In genomic region chr17:38897671-38898290, GRCh38 we compare ENCODE assay signal across 8 cellular contexts. TPM values are rescaled to one million over a fixed set of nuclear protein-coding genes. Genes with fewer than 3 reads are reported as not detected.
A peak's percentile ranks its signal among the peaks of the same experiment; 100 is the strongest.
DNase-seq lines count a peak whose midpoint lies in the region; ATAC-seq and TF ChIP-seq lines count a peak whose summit lies in the region.

No MANE protein-coding gene starts in this region.

- TF ChIP-seq CTCF in IMR-90 (conservative IDR thresholded peaks at IDR 0.05; ENCODE audit: low read depth, low read length): no peak
- no peak for TF ChIP-seq CTCF in foreskin keratinocyte (conservative IDR thresholded peaks at IDR 0.05)

- peaks cover 70% of the 10 kb centered on the region for H3K36me3 ChIP-seq in IMR-90 (ENCODE audit: control insufficient read depth, insufficient read depth, low read length)

- H3K9ac ChIP-seq in IMR-90 (ENCODE audit: low read depth, low read length): no peak overlapping the region

- 0 out of 2 replicates have a peak overlapping the region, but pooled peaks have one; percentile 31 for H3K23ac ChIP-seq in IMR-90 (ENCODE audit: low read depth, low read length)

- 95% methylated on average over 7 of the region's 12 CpGs; no CpG with 5 or more reads in 1 of the 2 experiments for WGBS in IMR-90 (ENCODE audit: extremely low coverage in 2 of 2, insufficient read length in 1 of 2), 2 experiments

- no peak overlapping the region for H2BK120ac ChIP-seq in IMR-90 (ENCODE audit: low read depth, low read length)

- H3K56ac ChIP-seq in IMR-90 (ENCODE audit: extremely low read depth, insufficient read depth, low read length): no peak overlapping the region

- no peak overlapping the region for H3K4me3 ChIP-seq in IMR-90 (ENCODE audit: insufficient read depth, low read depth, low read length)

- peaks cover 97% of the 10 kb centered on the region for H4K20me1 ChIP-seq in IMR-90 (ENCODE audit: insufficient read depth, low read length)

- H3K4ac ChIP-seq in IMR-90 (ENCODE audit: low read depth, low read length): no peak overlapping the region; the same call in 1 of the 2 replicates

- H3K79me1 ChIP-seq in IMR-90 (ENCODE audit: low read depth in 1 of 2, low read length in 2 of 2): peaks cover 43 to 93% of the 10 kb centered on the region in 2 experiments

- H4K91ac ChIP-seq in IMR-90 (ENCODE audit: insufficient read depth, low read depth, low read length): no peak overlapping the region

- peaks cover 36% of the 10 kb centered on the region for H3K36me3 Mint-ChIP-seq in activated T-helper 1 cell treated with anti-CD3 and anti-CD28 coated beads, Interleukin-12 subunit alpha, Interleukin-12 subunit beta, Interleukin-2, Interleukin-4 antibody, amounts not matched to agents 30 ng/mL and 10 ng/mL and 1 ng/mL, durations not matched to agents 14 hours and 24 hours and 36 hours (ENCODE audit: low read depth)

- no peak overlapping the region for H3K18ac ChIP-seq in IMR-90 (ENCODE audit: low read depth, low read length)

- peak overlapping the region; percentile 19 for H2AFZ ChIP-seq in IMR-90 (replicated peaks; ENCODE audit: low read length, poor library complexity)

- intact Hi-C loops in IMR-90 (cut with micrococcal nuclease): no loop called here
- intact Hi-C loops in activated T-helper 1 cell treated with anti-CD3 and anti-CD28 coated beads, Interleukin-12 subunit alpha, Interleukin-12 subunit beta, Interleukin-2, Interleukin-4 antibody, amounts not matched to agents 30 ng/mL and 10 ng/mL and 1 ng/mL, durations not matched to agents 14 hours and 24 hours and 36 hours (cut with micrococcal nuclease): loop anchor here (1.0 to 2.0 kb wide), 4 partner anchors 15 to 44 kb away; partner anchors contain the start of gene RPL23

- peaks cover 52% of the 10 kb centered on the region for H3K4me1 Mint-ChIP-seq in activated T-helper 1 cell treated with anti-CD3 and anti-CD28 coated beads, Interleukin-12 subunit alpha, Interleukin-12 subunit beta, Interleukin-2, Interleukin-4 antibody, amounts not matched to agents 30 ng/mL and 10 ng/mL and 1 ng/mL, durations not matched to agents 14 hours and 24 hours and 36 hours (ENCODE audit: low read depth)

- DNase-seq in IMR-90 (no peak), foreskin keratinocyte (no peak), NCI-H1048 (lab: John Stamatoyannopoulos, UW) (no peak)
- DNase-seq in activated T-helper 1 cell treated with anti-CD3 and anti-CD28 coated beads, Interleukin-12 subunit alpha, Interleukin-12 subunit beta, Interleukin-2, Interleukin-4 antibody, amounts not matched to agents 30 ng/mL and 10 ng/mL and 1 ng/mL, durations not matched to agents 14 hours and 24 hours and 36 hours (ENCODE audit: low spot score): no peak
- DNase-seq in stimulated activated naive CD8-positive, alpha-beta T cell treated with anti-CD3 and anti-CD28 coated beads, Interleukin-15, Interleukin-2, amounts not matched to agents 100 U/mL and 50 U/mL, for 24 hours: no peak
- DNase-seq in activated CD4-positive, alpha-beta T cell treated with anti-CD3 and anti-CD28 coated beads for 48 hours: no peak

- H3K9me3 ChIP-seq in IMR-90 (ENCODE audit: control insufficient read depth, insufficient read depth, low read length): no peaks in the 10 kb centered on the region

- H3K4me2 ChIP-seq in IMR-90 (ENCODE audit: low read depth, low read length): no peak overlapping the region

- no peak for TF ChIP-seq RAD21 in IMR-90 (IDR thresholded peaks at IDR 0.05; ENCODE audit: low read length)

- H2BK15ac ChIP-seq in IMR-90 (ENCODE audit: low read depth, low read length): no peak overlapping the region

- BruUV-seq in IMR-90 (replicated peaks; lab: Mats Ljungman, UMichigan): no TSS peak

- no peaks in the 10 kb centered on the region for H3K27me3 Mint-ChIP-seq in activated T-helper 1 cell treated with anti-CD3 and anti-CD28 coated beads, Interleukin-12 subunit alpha, Interleukin-12 subunit beta, Interleukin-2, Interleukin-4 antibody, amounts not matched to agents 30 ng/mL and 10 ng/mL and 1 ng/mL, durations not matched to agents 14 hours and 24 hours and 36 hours (ENCODE audit: insufficient read depth)

- peak overlapping the region; percentile 74 for H3K4me3 Mint-ChIP-seq in activated T-helper 1 cell treated with anti-CD3 and anti-CD28 coated beads, Interleukin-12 subunit alpha, Interleukin-12 subunit beta, Interleukin-2, Interleukin-4 antibody, amounts not matched to agents 30 ng/mL and 10 ng/mL and 1 ng/mL, durations not matched to agents 14 hours and 24 hours and 36 hours

- POLR2A ChIA-PET in IMR-90 (lab: Charles Lee; ENCODE audit: unreplicated experiment): no interaction called here

- CTCF ChIA-PET in IMR-90 (lab: Yijun Ruan, JAX): no interaction called here

- no peak overlapping the region for H4K5ac ChIP-seq in IMR-90 (ENCODE audit: low read depth, low read length)

- H3K14ac ChIP-seq in IMR-90 (replicated peaks; ENCODE audit: low read depth, low read length): 0 out of 2 replicates have a peak overlapping the region, but pooled peaks have one; percentile 7

- ATAC-seq in IMR-90 (ENCODE audit: low read depth): no peak
- ATAC-seq in stimulated activated naive CD8-positive, alpha-beta T cell treated with anti-CD3 and anti-CD28 coated beads, Interleukin-15, Interleukin-2, amounts not matched to agents 100 U/mL and 50 U/mL, for 24 hours: peak; percentile 1
- no peak for ATAC-seq in foreskin keratinocyte
- no peak for ATAC-seq in HG03097 (IDR thresholded peaks at IDR 0.05; ENCODE audit: low FRiP score, unreplicated experiment)

- no peaks in the 10 kb centered on the region for H3K9me3 Mint-ChIP-seq in activated T-helper 1 cell treated with anti-CD3 and anti-CD28 coated beads, Interleukin-12 subunit alpha, Interleukin-12 subunit beta, Interleukin-2, Interleukin-4 antibody, amounts not matched to agents 30 ng/mL and 10 ng/mL and 1 ng/mL, durations not matched to agents 14 hours and 24 hours and 36 hours

- H3K9me1 ChIP-seq in IMR-90 (ENCODE audit: insufficient read depth, low read length): peaks cover 19% of the 10 kb centered on the region

- H3K27me3 ChIP-seq in IMR-90 (ENCODE audit: control insufficient read depth, insufficient read depth, low read length): no peaks in the 10 kb centered on the region
- no peaks in the 10 kb centered on the region for H3K27me3 ChIP-seq in layer of hippocampus (ENCODE audit: control insufficient read depth, insufficient read depth, low read length)
- no peaks in the 10 kb centered on the region for H3K27me3 ChIP-seq in foreskin keratinocyte

- TF ChIP-seq POLR2A in IMR-90 (IDR thresholded peaks at IDR 0.05; ENCODE audit: low read depth, low read length): no peak

- dilution Hi-C loops in IMR-90 (cut with HindIII; ENCODE audit: low sequenced_read_pairs, unreplicated experiment): no loop called here

- peak overlapping the region; percentile 94 for H3K27ac Mint-ChIP-seq in activated T-helper 1 cell treated with anti-CD3 and anti-CD28 coated beads, Interleukin-12 subunit alpha, Interleukin-12 subunit beta, Interleukin-2, Interleukin-4 antibody, amounts not matched to agents 30 ng/mL and 10 ng/mL and 1 ng/mL, durations not matched to agents 14 hours and 24 hours and 36 hours

- no peak overlapping the region for H2BK20ac ChIP-seq in IMR-90 (ENCODE audit: low read depth, low read length)

- peaks cover 35% of the 10 kb centered on the region for H3K4me1 ChIP-seq in IMR-90 (ENCODE audit: control insufficient read depth, insufficient read depth, low read length)
- peaks cover 10% of the 10 kb centered on the region for H3K4me1 ChIP-seq in foreskin keratinocyte

- no peak overlapping the region for H2AK5ac ChIP-seq in IMR-90 (ENCODE audit: low read depth, low read length)

- in situ Hi-C loops in IMR-90 (cut with MboI; ENCODE audit: low sequenced_read_pairs): no loop called here

- no peak overlapping the region for H2BK5ac ChIP-seq in IMR-90 (ENCODE audit: low read depth, low read length, poor library complexity, severe bottlenecking)

- no peak overlapping the region for H2AK9ac ChIP-seq in IMR-90 (replicated peaks; ENCODE audit: low read depth, low read length, poor library complexity)

- no peak overlapping the region; a peak in 1 of 4 replicates for H4K8ac ChIP-seq in IMR-90 (ENCODE audit: low read depth in 2 of 2, low read length in 2 of 2)

- H3K27ac ChIP-seq in IMR-90 (ENCODE audit: insufficient read depth, low read length): 0 out of 2 replicates have a peak overlapping the region, but pooled peaks have one; percentile 1
- peak overlapping the region; percentile 57 for H3K27ac ChIP-seq in layer of hippocampus (ENCODE audit: low read depth, low read length)
- H3K27ac ChIP-seq in foreskin keratinocyte: no peak overlapping the region

TF ChIP-seq in IMR-90, 13 proteins besides CTCF, POLR2A, EP300 and RAD21:
- TF ChIP-seq NFE2L2 (IDR thresholded peaks at IDR 0.05; ENCODE audit: low read depth, low read length) (no peak), BHLHE40 (IDR thresholded peaks at IDR 0.05; ENCODE audit: low read depth, low read length) (no peak), MAFK (IDR thresholded peaks at IDR 0.05; ENCODE audit: low read depth, low read length) (no peak), RCOR1 (IDR thresholded peaks at IDR 0.05; ENCODE audit: insufficient replicate concordance, low read length) (no peak)

RNA-seq across cellular contexts. Expression of gene LASP1, which starts 27.9 kb away (rescaled TPM):
- total RNA-seq in IMR-90 (2012; rRNA removed) (79.8 and 113 TPM in 2 replicates), foreskin keratinocyte (168 and 171 TPM in 2 replicates)
- polyA plus RNA-seq in IMR-90 (2012; rRNA removed) (262 and 304 TPM in 2 replicates), foreskin keratinocyte (117 and 128 TPM in 2 replicates)
- 126 and 206 TPM in 2 replicates for polyA plus RNA-seq in IMR-90 (2012; cell fraction: cytosol; rRNA removed)
- 161 and 251 TPM in 2 replicates for polyA plus RNA-seq in IMR-90 (2012; cell fraction: nucleus; rRNA removed; ENCODE audit: low replicate concordance)
- 133 and 135 TPM in 2 replicates for total RNA-seq in activated T-helper 1 cell treated with anti-CD3 and anti-CD28 coated beads, Interleukin-12 subunit alpha, Interleukin-12 subunit beta, Interleukin-2, Interleukin-4 antibody, amounts not matched to agents 30 ng/mL and 10 ng/mL and 1 ng/mL, durations not matched to agents 14 hours and 24 hours and 36 hours

RNA-seq across cellular contexts. Expression of gene RPL23, which starts 44.3 kb away (rescaled TPM):
- total RNA-seq in IMR-90 (2012; rRNA removed) (1,170 and 2,401 TPM in 2 replicates), foreskin keratinocyte (1,973 and 2,061 TPM in 2 replicates)
- polyA plus RNA-seq in IMR-90 (2012; rRNA removed) (1,882 and 2,308 TPM in 2 replicates), foreskin keratinocyte (3,137 and 3,324 TPM in 2 replicates)
- polyA plus RNA-seq in IMR-90 (2012; cell fraction: cytosol; rRNA removed): 437 and 806 TPM in 2 replicates
- 76.8 and 944 TPM in 2 replicates for polyA plus RNA-seq in IMR-90 (2012; cell fraction: nucleus; rRNA removed; ENCODE audit: low replicate concordance)
- total RNA-seq in activated T-helper 1 cell treated with anti-CD3 and anti-CD28 coated beads, Interleukin-12 subunit alpha, Interleukin-12 subunit beta, Interleukin-2, Interleukin-4 antibody, amounts not matched to agents 30 ng/mL and 10 ng/mL and 1 ng/mL, durations not matched to agents 14 hours and 24 hours and 36 hours: 1,847 and 1,871 TPM in 2 replicates
